ENCODE assay signal across 1 cellular context in the genomic region with DNA sequence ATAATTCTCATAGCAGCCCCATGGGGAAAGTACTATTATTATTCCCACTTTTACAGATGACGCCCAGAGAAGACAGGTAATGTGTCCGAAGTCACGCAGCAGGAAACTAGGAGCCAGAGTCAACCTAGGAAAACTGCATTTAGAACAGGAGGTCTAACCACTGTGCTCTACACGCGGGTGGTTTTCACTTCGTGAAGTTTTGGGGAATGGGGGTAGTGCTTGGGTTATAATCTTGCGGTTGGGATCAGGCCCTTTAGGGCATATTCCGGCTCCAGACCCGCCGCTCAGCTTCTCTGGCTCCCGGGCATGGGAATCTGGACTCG.
TF ChIP-seq lines count a peak whose summit lies in the region.

No MANE protein-coding gene starts in this region.

TF ChIP-seq in IMR-90, 13 proteins besides CTCF, POLR2A, EP300 and RAD21 (continued from another document):
- TF ChIP-seq MAZ (IDR thresholded peaks at IDR 0.05; ENCODE audit: borderline replicate concordance, low read depth, low read length): no peak
TF ChIP-seq in IMR-90: peak in this region for 0.
